10 cellular contexts compared by ENCODE assay signal in the genomic region with DNA sequence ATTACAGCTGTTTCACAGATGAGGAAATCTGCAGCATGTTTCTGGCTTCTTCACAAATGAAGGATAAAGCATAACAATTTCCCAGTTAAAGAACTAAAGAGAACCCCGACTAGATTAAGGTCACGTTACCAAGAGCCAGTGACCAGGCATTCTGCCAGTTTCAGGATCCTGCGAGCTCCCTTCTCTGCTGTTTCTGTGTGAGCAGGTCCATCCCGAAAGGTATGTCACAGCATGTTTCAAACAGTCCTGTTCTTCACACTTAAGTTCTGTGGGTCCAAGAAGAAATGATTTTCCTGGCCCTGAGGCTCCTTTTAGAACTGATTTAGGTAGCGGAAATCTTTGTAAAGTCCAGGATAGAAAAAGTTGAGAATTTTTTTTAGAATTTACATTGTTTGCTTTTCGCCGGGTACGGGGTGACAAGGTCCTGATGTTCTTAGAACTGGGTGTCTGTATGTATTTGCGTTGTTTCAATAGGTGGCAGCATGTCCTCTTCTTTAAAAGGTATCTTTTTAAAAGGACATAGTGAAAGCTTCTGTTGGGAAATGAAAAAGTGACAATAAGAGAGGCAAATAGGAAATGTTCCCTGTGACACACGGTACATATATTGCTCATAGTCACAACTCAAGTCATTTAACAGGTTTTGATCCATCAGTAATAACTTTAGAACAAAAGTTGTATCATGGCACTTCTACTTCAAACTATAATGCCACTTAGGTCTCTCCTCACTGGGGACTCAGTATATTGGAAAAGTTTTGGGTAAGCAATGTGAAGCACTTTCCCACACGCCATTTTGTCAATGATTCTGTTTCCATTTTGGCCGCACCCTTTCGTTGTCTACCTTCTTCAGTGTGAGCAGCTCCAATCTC. TPM values are rescaled to one million over a fixed set of nuclear protein-coding genes. Genes with fewer than 3 reads are reported as not detected.
DNase-seq lines count a peak whose midpoint lies in the region; ATAC-seq and TF ChIP-seq lines count a peak whose summit lies in the region.
"Had no signal": no experiment of that assay in that cellular context is flagged by ENCODE, and none has a peak within 500 bp of the region (broad histone marks: within the 10 kb centered on the region; RNA-seq: fewer than 3 reads in every experiment).

No MANE protein-coding gene starts in this region.

- no peaks in the 10 kb centered on the region for H3K9me3 Mint-ChIP-seq in mesothelial cell of epicardium

- peak; percentile 63 for ATAC-seq in GM21360 (IDR thresholded peaks at IDR 0.05; ENCODE audit: unreplicated experiment)

- peaks cover 27% of the 10 kb centered on the region for H3K4me1 Mint-ChIP-seq in mesothelial cell of epicardium
- H3K4me1 Mint-ChIP-seq: naive B cell had no signal

- DNase-seq in DMS114 treated with DMSO at 0.1 percent for 48 hours (lab: John Stamatoyannopoulos, UW; ENCODE audit: unreplicated experiment) (peak; percentile 13), NCI-H69 (lab: John Stamatoyannopoulos, UW) (peak; percentile 13), mesothelial cell of epicardium (ENCODE audit: low spot score in 2 of 2, unreplicated experiment in 2 of 2) (no peak), 8988T (no peak), islet precursor cell (no peak), UCSD-AML1 (lab: John Stamatoyannopoulos, UW; ENCODE audit: unreplicated experiment) (no peak)
- peak; percentile 7 for DNase-seq in central memory CD4-positive, alpha-beta T cell
- DNase-seq: naive B cell had no signal

- no peak overlapping the region for H3K4me3 Mint-ChIP-seq in mesothelial cell of epicardium
- H3K4me3 Mint-ChIP-seq: naive B cell had no signal

- H3K36me3 Mint-ChIP-seq in mesothelial cell of epicardium, result no peaks in the 10 kb centered on the region
- H3K36me3 Mint-ChIP-seq: naive B cell had no signal

- H3K27me3 Mint-ChIP-seq in mesothelial cell of epicardium (ENCODE audit: low read depth), result no peaks in the 10 kb centered on the region

- TF ChIP-seq CTCF in mesothelial cell of epicardium (IDR thresholded peaks at IDR 0.05; ENCODE audit: unreplicated experiment), result peak; percentile 30

- peak overlapping the region; percentile 43 for H3K27ac Mint-ChIP-seq in mesothelial cell of epicardium
- H3K27ac Mint-ChIP-seq: naive B cell had no signal

RNA-seq across cellular contexts. Expression of a gene that starts 18.4 kb away (rescaled TPM):
- total RNA-seq in mesothelial cell of epicardium, result not detected in 3 replicates
- total RNA-seq: SJSA1 had no signal

Comparison
In these comparisons a context has a peak if more than half of its experiments do, and no peak if none do; other contexts are left out.
1. DNase-seq: peak in DMS114 treated with DMSO at 0.1 percent for 48 hours (single experiment), NCI-H69 (single experiment) and central memory CD4-positive, alpha-beta T cell (single experiment); none in mesothelial cell of epicardium (0 of 2), 8988T (single experiment), islet precursor cell (single experiment) and UCSD-AML1 (single experiment).